In genomic region chr14:35419429-35419841, GRCh38 we compare ENCODE assay signal across 27 cellular contexts. TPM values are rescaled to one million over a fixed set of nuclear protein-coding genes. Genes with fewer than 3 reads are reported as not detected.
DNase-seq lines count a peak whose midpoint lies in the region; FAIRE-seq and TF ChIP-seq lines count a peak whose summit lies in the region.
"Had no signal": no experiment of that assay in that cellular context is flagged by ENCODE, and none has a peak within 500 bp of the region (broad histone marks: within the 10 kb centered on the region; RNA-seq: fewer than 3 reads in every experiment).

No MANE protein-coding gene starts in this region.

- no peak overlapping the region for H3K4me3 ChIP-seq in osteoblast (ENCODE audit: insufficient read depth, low read length)
- H3K4me3 ChIP-seq: coronary artery, ovary, PC-9, right atrium auricular region, tibial nerve had no signal

- no peaks in the 10 kb centered on the region for H3K27me3 Mint-ChIP-seq in chondrocyte (ENCODE audit: low read depth)
- H3K27me3 Mint-ChIP-seq: activated B cell treated with CpG ODN at 0.5 μM for 24 hours; activated CD4-positive, alpha-beta memory T cell treated with anti-CD3 and anti-CD28 coated beads, Interleukin-2, amount 10 ng/mL, durations not matched to agents 7 days and 5 days; stimulated activated naive CD8-positive, alpha-beta T cell treated with anti-CD3 and anti-CD28 coated beads, Interleukin-15, amount 100 ng/mL, for 72 hours had no signal

- no peaks in the 10 kb centered on the region for H3K36me3 ChIP-seq in osteoblast (ENCODE audit: insufficient read depth, low read length)
- H3K36me3 ChIP-seq: ovary, right atrium auricular region, tibial nerve had no signal

- H3K9me3 Mint-ChIP-seq in chondrocyte (ENCODE audit: low read depth), result peaks cover 5% of the 10 kb centered on the region
- H3K9me3 Mint-ChIP-seq: activated B cell treated with CpG ODN at 0.5 μM for 24 hours; activated CD4-positive, alpha-beta memory T cell treated with anti-CD3 and anti-CD28 coated beads, Interleukin-2, amount 10 ng/mL, durations not matched to agents 7 days and 5 days; activated naive CD8-positive, alpha-beta T cell treated with anti-CD3 and anti-CD28 coated beads, Interleukin-2, amount 50 U/mL, for 24 hours; naive thymus-derived CD8-positive, alpha-beta T cell; stimulated activated naive CD8-positive, alpha-beta T cell treated with anti-CD3 and anti-CD28 coated beads, Interleukin-15, amount 100 ng/mL, for 72 hours had no signal

- FAIRE-seq in H54 (lab: Jason Lieb, UNC), result peak; percentile 41

- no peaks in the 10 kb centered on the region for H3K79me2 ChIP-seq in osteoblast (ENCODE audit: insufficient read depth, low read length)

- no peak overlapping the region for H3K4me3 Mint-ChIP-seq in chondrocyte (ENCODE audit: unreplicated experiment)
- H3K4me3 Mint-ChIP-seq: activated B cell treated with CpG ODN at 0.5 μM for 24 hours; activated CD4-positive, alpha-beta memory T cell treated with anti-CD3 and anti-CD28 coated beads, Interleukin-2, amount 10 ng/mL, durations not matched to agents 7 days and 5 days; activated naive CD8-positive, alpha-beta T cell treated with anti-CD3 and anti-CD28 coated beads, Interleukin-2, amount 50 U/mL, for 24 hours; brain; endodermal cell; naive thymus-derived CD8-positive, alpha-beta T cell; stimulated activated naive CD8-positive, alpha-beta T cell treated with anti-CD3 and anti-CD28 coated beads, Interleukin-15, amount 100 ng/mL, for 72 hours had no signal

- peak overlapping the region; percentile 62 for H3K4me2 ChIP-seq in osteoblast (ENCODE audit: insufficient read depth, low read length)
- H3K4me2 ChIP-seq: PC-9 had no signal

- TF ChIP-seq POLR2A in H54 (IDR thresholded peaks at IDR 0.05; ENCODE audit: low read depth, low read length), result no peak

- H3K4me1 Mint-ChIP-seq in chondrocyte (ENCODE audit: low read depth), result peaks cover 50% of the 10 kb centered on the region

- POLR2A ChIA-PET in RWPE1 (lab: Yijun Ruan, JAX; ENCODE audit: low non-redundant PET), result interaction anchor here (0.6 kb wide), 1 partner anchor 395 kb away, joined by 3 read pairs; no protein-coding TSS in a partner anchor

- no peaks in the 10 kb centered on the region for H4K20me1 ChIP-seq in osteoblast (ENCODE audit: insufficient read depth, low read length)

- H3K4me1 ChIP-seq in osteoblast (ENCODE audit: insufficient read depth, low read length), result peaks cover 40% of the 10 kb centered on the region

- no peaks in the 10 kb centered on the region for H3K27me3 ChIP-seq in osteoblast (ENCODE audit: insufficient read depth, low read length)
- H3K27me3 ChIP-seq: BE2C, ovary, right atrium auricular region, tibial nerve had no signal

- no peaks in the 10 kb centered on the region for H3K9me3 ChIP-seq in osteoblast (ENCODE audit: low read depth, low read length)
- H3K9me3 ChIP-seq: ovary, right atrium auricular region had no signal

- H3K27ac ChIP-seq in RWPE1 (peak overlapping the region; percentile 47; the same call in 1 of the 2 replicates), osteoblast (ENCODE audit: low read depth, low read length) (no peak overlapping the region)
- H3K27ac ChIP-seq: coronary artery, ovary, PC-9, right atrium auricular region, tibial nerve had no signal

- H2AFZ ChIP-seq in osteoblast (ENCODE audit: low read length), result peak overlapping the region; percentile 38
- H2AFZ ChIP-seq: PC-9 had no signal

- peak overlapping the region; percentile 54 for H3K27ac Mint-ChIP-seq in chondrocyte (ENCODE audit: unreplicated experiment)
- H3K27ac Mint-ChIP-seq: activated B cell treated with CpG ODN at 0.5 μM for 24 hours; activated CD4-positive, alpha-beta memory T cell treated with anti-CD3 and anti-CD28 coated beads, Interleukin-2, amount 10 ng/mL, durations not matched to agents 7 days and 5 days; activated naive CD8-positive, alpha-beta T cell treated with anti-CD3 and anti-CD28 coated beads, Interleukin-2, amount 50 U/mL, for 24 hours; brain; endodermal cell; stimulated activated naive CD8-positive, alpha-beta T cell treated with anti-CD3 and anti-CD28 coated beads, Interleukin-15, amount 100 ng/mL, for 72 hours had no signal

- no peak for DNase-seq in H54 (ENCODE audit: insufficient read length, low spot score)
- no peak for DNase-seq in RWPE1 (ENCODE audit: low spot score)
- DNase-seq in chondrocyte (ENCODE audit: low spot score), result no peak
- no peak for DNase-seq in osteoblast (ENCODE audit: insufficient read length, low spot score, missing footprints)
- no peak for DNase-seq in NOMO-1 treated with dmso at 0.1 percent for 144 hours (lab: John Stamatoyannopoulos, UW; ENCODE audit: unreplicated experiment)
- no peak for DNase-seq in activated CD4-positive, CD25-positive, alpha-beta regulatory T cell (lab: John Stamatoyannopoulos, UW)
- DNase-seq in activated CD8-positive, alpha-beta memory T cell treated with anti-CD3 and anti-CD28 coated beads for 24 hours, result no peak
- DNase-seq: activated B cell treated with CpG ODN at 0.5 μM for 24 hours; activated CD4-positive, alpha-beta memory T cell treated with anti-CD3 and anti-CD28 coated beads, Interleukin-2, amount 10 ng/mL, durations not matched to agents 7 days and 5 days; activated gamma-delta T cell; activated naive CD8-positive, alpha-beta T cell treated with anti-CD3 and anti-CD28 coated beads, Interleukin-2, amount 50 U/mL, for 24 hours; BE2C; DND-41; endodermal cell; H7; MV-4-11; naive thymus-derived CD8-positive, alpha-beta T cell; NCI-H2171 treated with DMSO at 0.1 percent for 48 hours; NCI-H748 treated with DMSO at 0.1 percent for 48 hours; ovary; PC-9; stimulated activated CD4-positive, alpha-beta T cell treated with anti-CD3 and anti-CD28 coated beads, Interleukin-12 subunit alpha, Interleukin-12 subunit beta, amount 100 ng/mL, for 4 hours; stimulated activated naive CD8-positive, alpha-beta T cell treated with anti-CD3 and anti-CD28 coated beads, Interleukin-15, amount 100 ng/mL, for 72 hours had no signal

- CTCF ChIA-PET in RWPE1 (lab: Yijun Ruan, JAX), result interaction anchor here (0.5 kb wide), 1 partner anchor 1352 kb away, joined by 3 read pairs; no protein-coding TSS in a partner anchor

- TF ChIP-seq CTCF in RWPE1 (conservative IDR thresholded peaks at IDR 0.05; ENCODE audit: low read depth) (no peak), chondrocyte (IDR thresholded peaks at IDR 0.05) (no peak), osteoblast (IDR thresholded peaks at IDR 0.05; ENCODE audit: extremely low read depth, low read depth, low read length) (no peak)

- no peaks in the 10 kb centered on the region for H3K36me3 Mint-ChIP-seq in chondrocyte (ENCODE audit: low read depth)
- H3K36me3 Mint-ChIP-seq: brain; naive thymus-derived CD8-positive, alpha-beta T cell had no signal

RNA-seq across cellular contexts. Expression of gene NFKBIA, which starts 14.9 kb away (rescaled TPM):
- 41.0 to 53.5 TPM (median 42.2 TPM) in 3 replicates for total RNA-seq in chondrocyte
- total RNA-seq in osteoblast, result 43.6 and 51.0 TPM in 2 replicates
